In genomic region chr5:160007610-160008009, GRCh38 we compare ENCODE assay signal across 14 cellular contexts. TPM values are rescaled to one million over a fixed set of nuclear protein-coding genes. Genes with fewer than 3 reads are reported as not detected.
DNase-seq lines count a peak whose midpoint lies in the region; ATAC-seq and TF ChIP-seq lines count a peak whose summit lies in the region.
"Had no signal": no experiment of that assay in that cellular context is flagged by ENCODE, and none has a peak within 500 bp of the region (broad histone marks: within the 10 kb centered on the region; RNA-seq: fewer than 3 reads in every experiment).

No MANE protein-coding gene starts in this region.

- no peak overlapping the region for H3K4me2 ChIP-seq in HCT116 (ENCODE audit: low read length)

- no peaks in the 10 kb centered on the region for H3K9me2 ChIP-seq in HCT116 (ENCODE audit: insufficient read depth)

- TF ChIP-seq CTCF in CD8-positive, alpha-beta T cell (IDR thresholded peaks at IDR 0.05): no peak
- no peak for TF ChIP-seq CTCF in HCT116 (IDR thresholded peaks at IDR 0.05 in 2 of 3, conservative IDR thresholded peaks at IDR 0.05 in 1 of 3; ENCODE audit: borderline replicate concordance in 1 of 3, insufficient read depth in 1 of 3, low read depth in 2 of 3, low read length in 2 of 3)

- no peaks in the 10 kb centered on the region for H4K20me1 ChIP-seq in HCT116 (ENCODE audit: insufficient read depth)

- peaks cover 25% of the 10 kb centered on the region for H3K4me1 ChIP-seq in CD8-positive, alpha-beta T cell (ENCODE audit: insufficient read depth, low read length)
- peaks cover 9 to 12% of the 10 kb centered on the region in 2 experiments; a peak in 2 of 4 replicates for H3K4me1 ChIP-seq in HCT116 (ENCODE audit: control insufficient read depth in 1 of 2, insufficient read depth in 2 of 2, low read length in 2 of 2)

- RAD21 ChIA-PET in HCT116 (lab: Charles Lee; ENCODE audit: low non-redundant PET in 1 of 2, low total read pairs in 2 of 2, uncharacterized antibody in 2 of 2, unreplicated experiment in 2 of 2): no interaction called here

- no TSS peak for BruUV-seq in HCT116 (replicated peaks; lab: Mats Ljungman, UMichigan)

- peaks cover 37% of the 10 kb centered on the region for H3K79me2 ChIP-seq in HCT116 (ENCODE audit: insufficient read depth, low read length)

- peaks cover 7% of the 10 kb centered on the region for H3K27me3 Mint-ChIP-seq in CD8-positive, alpha-beta T cell (ENCODE audit: low read depth)

- peaks cover 29% of the 10 kb centered on the region for H3K4me1 Mint-ChIP-seq in CD8-positive, alpha-beta T cell (ENCODE audit: low read depth)

- H3K27me3 ChIP-seq in CD8-positive, alpha-beta T cell (ENCODE audit: insufficient read depth, low read length): no peaks in the 10 kb centered on the region
- no peaks in the 10 kb centered on the region for H3K27me3 ChIP-seq in HCT116 (ENCODE audit: insufficient read depth, low read length)
- H3K27me3 ChIP-seq: BLaER1 had no signal

- TF ChIP-seq RAD21 in HCT116 (IDR thresholded peaks at IDR 0.05; ENCODE audit: low read depth): no peak

- peaks cover 25% of the 10 kb centered on the region for H3K36me3 Mint-ChIP-seq in CD8-positive, alpha-beta T cell

- no peak overlapping the region for H3K9ac ChIP-seq in HCT116 (ENCODE audit: low read length)
- H3K9ac ChIP-seq: BLaER1 had no signal

- ATAC-seq in CD8-positive, alpha-beta T cell: no peak
- ATAC-seq in HCT116 (no peak), left colon (peak; percentile 37), HG03469 (IDR thresholded peaks at IDR 0.05; ENCODE audit: unreplicated experiment) (no peak), HG03175 (IDR thresholded peaks at IDR 0.05; ENCODE audit: unreplicated experiment) (no peak)
- ATAC-seq: A549 had no signal

- H3K9me3 Mint-ChIP-seq in CD8-positive, alpha-beta T cell: no peaks in the 10 kb centered on the region
- H3K9me3 Mint-ChIP-seq: HFFc6 had no signal

- DNase-seq in CD8-positive, alpha-beta T cell: no peak
- no peak for DNase-seq in HCT116 (ENCODE audit: low read depth, low spot score)
- DNase-seq in left colon: peak in 1 of 2 donors; percentile 19
- no peak for DNase-seq in AML-193 (lab: John Stamatoyannopoulos, UW)
- DNase-seq: Calu3, DMS 273 treated with DMSO at 0.1 percent for 48 hours, HFFc6, IMR-90, KG1 had no signal

- no peak overlapping the region for H3K27ac Mint-ChIP-seq in CD8-positive, alpha-beta T cell
- H3K27ac Mint-ChIP-seq: HFFc6 had no signal

- no peak for TF ChIP-seq POLR2A in HCT116 (IDR thresholded peaks at IDR 0.05; ENCODE audit: borderline replicate concordance, extremely low read depth, insufficient read depth, insufficient read length)

- peaks cover 7% of the 10 kb centered on the region for H3K36me3 ChIP-seq in CD8-positive, alpha-beta T cell (ENCODE audit: insufficient read depth, low read length)
- peaks cover 5 to 14% of the 10 kb centered on the region in 2 experiments; a peak in 3 of 4 replicates for H3K36me3 ChIP-seq in HCT116 (ENCODE audit: control insufficient read depth in 1 of 2, insufficient read depth in 2 of 2, low read length in 2 of 2)

- H3K9me3 ChIP-seq in CD8-positive, alpha-beta T cell (ENCODE audit: low read length): no peaks in the 10 kb centered on the region
- no peaks in the 10 kb centered on the region for H3K9me3 ChIP-seq in HCT116 (ENCODE audit: control insufficient read depth in 1 of 2, insufficient read depth in 1 of 2, low read depth in 1 of 2, low read length in 2 of 2)
- H3K9me3 ChIP-seq: A549, BLaER1, HAP-1 had no signal

- no peak overlapping the region for H3K27ac ChIP-seq in CD8-positive, alpha-beta T cell (ENCODE audit: low read depth, low read length)
- no peak overlapping the region for H3K27ac ChIP-seq in HCT116 (ENCODE audit: low read depth, low read length)
- H3K27ac ChIP-seq: BLaER1 had no signal

- peak overlapping the region; percentile 38 for H3K4me3 Mint-ChIP-seq in CD8-positive, alpha-beta T cell
- H3K4me3 Mint-ChIP-seq: HFFc6 had no signal

- H2AFZ ChIP-seq in HCT116 (ENCODE audit: low read depth, low read length, poor library complexity, severe bottlenecking): peak overlapping the region; percentile 10

- intact Hi-C loops in CD8-positive, alpha-beta T cell (cut with DNase I, micrococcal nuclease): loop anchor here (2.0 to 5.0 kb wide), 4 partner anchors 410 to 800 kb away; partner anchors contain the start of genes SLU7 (in 2 of the 2), UBLCP1 (in 2 of the 2) and RNF145 (in 1 of the 2)
- intact Hi-C loops in HCT116 (cut with micrococcal nuclease): no loop called here
- intact Hi-C loops in left colon (cut with DNase I, micrococcal nuclease): no loop called here

- no peak overlapping the region for H3K4me3 ChIP-seq in CD8-positive, alpha-beta T cell (ENCODE audit: low read depth, low read length)
- H3K4me3 ChIP-seq in HCT116 (replicated peaks in 1 of 2; ENCODE audit: low read depth in 1 of 2, low read length in 2 of 2): no peak overlapping the region
- H3K4me3 ChIP-seq: BLaER1, HAP-1 had no signal

- CTCF ChIA-PET in CD8-positive, alpha-beta T cell (lab: Charles Lee): interaction anchor here (1.1 to 5.5 kb wide), 2 partner anchors 14 to 20 kb away, joined by 4 to 42 read pairs; no protein-coding TSS in a partner anchor
- CTCF ChIA-PET in HCT116 (lab: Charles Lee): no interaction called here

- POLR2A ChIA-PET in CD8-positive, alpha-beta T cell (lab: Charles Lee): interaction anchor here (0.9 kb wide), 1 partner anchor 350 kb away, joined by 3 read pairs; no protein-coding TSS in a partner anchor
- POLR2A ChIA-PET in HCT116 (lab: Charles Lee): no interaction called here

TF ChIP-seq in HCT116, 20 proteins besides CTCF, POLR2A, EP300 and RAD21 (continues in another document):
- TF ChIP-seq EGR1 (IDR thresholded peaks at IDR 0.05; ENCODE audit: low read depth) (no peak), MAX (IDR thresholded peaks at IDR 0.05) (no peak), TCF7L2 (IDR thresholded peaks at IDR 0.05; ENCODE audit: borderline replicate concordance, extremely low read depth, insufficient read depth, insufficient read length) (no peak), FOSL1 (IDR thresholded peaks at IDR 0.05; ENCODE audit: low read depth) (no peak), EZH2 (IDR thresholded peaks at IDR 0.05) (no peak), ATF3 (IDR thresholded peaks at IDR 0.05) (no peak), EZH2phosphoT487 (IDR thresholded peaks at IDR 0.05; ENCODE audit: borderline replicate concordance) (no peak), JUND (IDR thresholded peaks at IDR 0.05) (no peak), CBX3 (IDR thresholded peaks at IDR 0.05; ENCODE audit: low read depth) (no peak), SIN3A (IDR thresholded peaks at IDR 0.05; ENCODE audit: low read depth) (no peak), YY1 (IDR thresholded peaks at IDR 0.05; ENCODE audit: extremely low read depth, insufficient replicate concordance, low read depth, low read length) (no peak), ZBTB33 (IDR thresholded peaks at IDR 0.05; ENCODE audit: extremely low read depth, insufficient replicate concordance, low read length) (no peak), ZFX (IDR thresholded peaks at IDR 0.05) (no peak), SP1 (IDR thresholded peaks at IDR 0.05; ENCODE audit: low read depth) (no peak)
- TF ChIP-seq, protein P1, sequence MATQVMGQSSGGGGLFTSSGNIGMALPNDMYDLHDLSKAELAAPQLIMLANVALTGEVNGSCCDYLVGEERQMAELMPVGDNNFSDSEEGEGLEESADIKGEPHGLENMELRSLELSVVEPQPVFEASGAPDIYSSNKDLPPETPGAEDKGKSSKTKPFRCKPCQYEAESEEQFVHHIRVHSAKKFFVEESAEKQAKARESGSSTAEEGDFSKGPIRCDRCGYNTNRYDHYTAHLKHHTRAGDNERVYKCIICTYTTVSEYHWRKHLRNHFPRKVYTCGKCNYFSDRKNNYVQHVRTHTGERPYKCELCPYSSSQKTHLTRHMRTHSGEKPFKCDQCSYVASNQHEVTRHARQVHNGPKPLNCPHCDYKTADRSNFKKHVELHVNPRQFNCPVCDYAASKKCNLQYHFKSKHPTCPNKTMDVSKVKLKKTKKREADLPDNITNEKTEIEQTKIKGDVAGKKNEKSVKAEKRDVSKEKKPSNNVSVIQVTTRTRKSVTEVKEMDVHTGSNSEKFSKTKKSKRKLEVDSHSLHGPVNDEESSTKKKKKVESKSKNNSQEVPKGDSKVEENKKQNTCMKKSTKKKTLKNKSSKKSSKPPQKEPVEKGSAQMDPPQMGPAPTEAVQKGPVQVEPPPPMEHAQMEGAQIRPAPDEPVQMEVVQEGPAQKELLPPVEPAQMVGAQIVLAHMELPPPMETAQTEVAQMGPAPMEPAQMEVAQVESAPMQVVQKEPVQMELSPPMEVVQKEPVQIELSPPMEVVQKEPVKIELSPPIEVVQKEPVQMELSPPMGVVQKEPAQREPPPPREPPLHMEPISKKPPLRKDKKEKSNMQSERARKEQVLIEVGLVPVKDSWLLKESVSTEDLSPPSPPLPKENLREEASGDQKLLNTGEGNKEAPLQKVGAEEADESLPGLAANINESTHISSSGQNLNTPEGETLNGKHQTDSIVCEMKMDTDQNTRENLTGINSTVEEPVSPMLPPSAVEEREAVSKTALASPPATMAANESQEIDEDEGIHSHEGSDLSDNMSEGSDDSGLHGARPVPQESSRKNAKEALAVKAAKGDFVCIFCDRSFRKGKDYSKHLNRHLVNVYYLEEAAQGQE (IDR thresholded peaks at IDR 0.05; ENCODE audit: low read depth): no peak

RNA-seq across cellular contexts. Expression of gene TTC1, which starts 1.3 kb away (rescaled TPM):
- total RNA-seq in CD8-positive, alpha-beta T cell: 10 to 100 TPM; 12.6 to 14.3 TPM
- total RNA-seq in HCT116 (2021; ENCODE audit: unreplicated experiment): 48.1 TPM
- 26.9 and 35.1 TPM in 2 replicates for polyA plus RNA-seq in HCT116 (2012)
- 10 to 100 TPM; 40.2 to 41.7 TPM for total RNA-seq in left colon

Comparison
In these comparisons a context has a peak if more than half of its experiments do, and no peak if none do; other contexts are left out.
1. intact Hi-C loops: an anchor here in CD8-positive, alpha-beta T cell (2.0 to 5.0 kb wide); none called in HCT116 and left colon.